In genomic region chr7:148987010-148987750, GRCh38 we compare ENCODE assay signal across 1 cellular context.
TF ChIP-seq lines count a peak whose summit lies in the region.

No MANE protein-coding gene starts in this region.

TF ChIP-seq in K562, 482 proteins besides CTCF, POLR2A, EP300 and RAD21 (continued from another document and continues in another):
- no peak for TF ChIP-seq CHD7 (IDR thresholded peaks at IDR 0.05; ENCODE audit: low read depth, low read length)
- TF ChIP-seq KDM5B (IDR thresholded peaks at IDR 0.05; ENCODE audit: insufficient replicate concordance, low read depth, low read length) = peak; percentile 75
- peak; percentile 86 for TF ChIP-seq NFYB (IDR thresholded peaks at IDR 0.05; ENCODE audit: extremely low read depth, insufficient read length)
- TF ChIP-seq THRAP3 (IDR thresholded peaks at IDR 0.05; ENCODE audit: borderline replicate concordance) = no peak; the same call in none of the 2 replicates
- no peak for TF ChIP-seq ZNF707 (CRISPR knock-in tag; conservative IDR thresholded peaks at IDR 0.05)
- peak; percentile 61; the same call in 1 of the 2 replicates for TF ChIP-seq GABPB1 (CRISPR knock-in tag; IDR thresholded peaks at IDR 0.05)
- peak; percentile 96 for TF ChIP-seq HMBOX1 (IDR thresholded peaks at IDR 0.05)
- TF ChIP-seq RBM15 (IDR thresholded peaks at IDR 0.05; ENCODE audit: insufficient read depth, low read length) = no peak
- no peak for TF ChIP-seq FOXA1 (IDR thresholded peaks at IDR 0.05; ENCODE audit: borderline replicate concordance)
- peak; percentile 53 to 64; a peak in 2 of 4 replicates for TF ChIP-seq FOXK2 (conservative IDR thresholded peaks at IDR 0.05 in 1 of 2, IDR thresholded peaks at IDR 0.05 in 1 of 2; ENCODE audit: low read depth in 2 of 2)
- peak; percentile 63; the same call in 1 of the 2 replicates for TF ChIP-seq ZNF407 (IDR thresholded peaks at IDR 0.05; ENCODE audit: low read depth)
- peak; percentile 48; the same call in 1 of the 2 replicates for TF ChIP-seq STAT5A (IDR thresholded peaks at IDR 0.05; ENCODE audit: borderline replicate concordance, low read length)
- 0 out of 2 replicates have a peak, but pooled peaks have one; percentile 48 for TF ChIP-seq FOXP4 (CRISPR knock-in tag; IDR thresholded peaks at IDR 0.05; ENCODE audit: borderline replicate concordance)
- peak; percentile 8; the same call in 1 of the 2 replicates for TF ChIP-seq MAFF (IDR thresholded peaks at IDR 0.05; ENCODE audit: low read length)
- TF ChIP-seq ARNT (IDR thresholded peaks at IDR 0.05) = peak in 1 of 2 experiments; percentile 97; a peak in 3 of 4 replicates
- TF ChIP-seq SIN3A (IDR thresholded peaks at IDR 0.05; ENCODE audit: borderline replicate concordance in 2 of 2, control insufficient read depth in 1 of 2, low read depth in 2 of 2, low read length in 2 of 2) = no peak
- 0 out of 2 replicates have a peak, but pooled peaks have one; percentile 54 for TF ChIP-seq KHSRP (IDR thresholded peaks at IDR 0.05)
- TF ChIP-seq ZNF174 (CRISPR knock-in tag; IDR thresholded peaks at IDR 0.05) = no peak
- no peak for TF ChIP-seq ZNF431 (CRISPR knock-in tag; IDR thresholded peaks at IDR 0.05)
- no peak for TF ChIP-seq DEAF1 (CRISPR knock-in tag; IDR thresholded peaks at IDR 0.05)
- TF ChIP-seq TAF15 (IDR thresholded peaks at IDR 0.05; ENCODE audit: low read depth, low read length) = no peak
- peak; percentile 74 for TF ChIP-seq HDAC3 (IDR thresholded peaks at IDR 0.05; ENCODE audit: borderline replicate concordance, partially characterized antibody)
- peak; percentile 64; the same call in 1 of the 2 replicates for TF ChIP-seq THRB (CRISPR knock-in tag; conservative IDR thresholded peaks at IDR 0.05)
